15 cellular contexts compared by ENCODE assay signal in the genomic region with DNA sequence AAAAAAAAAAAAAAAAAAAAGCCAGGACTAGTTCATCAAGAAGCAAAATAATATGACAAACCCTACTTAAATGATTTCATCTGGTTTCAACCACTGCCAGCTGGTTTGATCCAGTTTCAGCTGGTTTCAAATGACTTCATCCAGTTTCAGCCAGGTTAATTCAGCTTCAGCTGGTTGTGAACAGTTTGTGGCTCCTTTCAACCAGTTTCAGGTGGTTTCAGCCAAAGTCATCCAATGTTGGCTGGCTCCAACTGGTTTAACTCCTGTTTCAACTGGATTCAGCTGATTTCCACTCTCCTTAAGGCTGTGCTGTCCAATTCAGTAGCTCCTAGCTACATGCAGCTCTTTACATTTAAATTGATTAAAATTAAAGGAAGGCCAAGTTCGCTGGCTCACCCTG. TPM values are rescaled to one million over a fixed set of nuclear protein-coding genes. Genes with fewer than 3 reads are reported as not detected.
"Had no signal": no experiment of that assay in that cellular context is flagged by ENCODE, and none has a peak within 500 bp of the region (broad histone marks: within the 10 kb centered on the region; RNA-seq: fewer than 3 reads in every experiment).

No MANE protein-coding gene starts in this region.

RNA-seq across cellular contexts. Expression of a gene that starts 32.3 kb away (rescaled TPM):
- total RNA-seq: activated B cell treated with CpG ODN at 0.5 μM for 24 hours; activated CD4-positive, alpha-beta memory T cell treated with anti-CD3 and anti-CD28 coated beads, Interleukin-2, amount 10 ng/mL, durations not matched to agents 7 days and 5 days; activated CD4-positive, alpha-beta T cell treated with anti-CD3 and anti-CD28 coated beads, Interleukin-2, amount 10 ng/mL, durations not matched to agents 7 days and 5 days; activated T-cell treated with anti-CD3 and anti-CD28 coated beads, Interleukin-2, amount 50 U/mL, for 4 hours; activated T-helper 1 cell treated with anti-CD3 and anti-CD28 coated beads, Interleukin-12 subunit alpha, Interleukin-12 subunit beta, Interleukin-2, Interleukin-4 antibody, amounts not matched to agents 30 ng/mL and 10 ng/mL and 1 ng/mL, durations not matched to agents 14 hours and 24 hours and 36 hours; adrenal gland; aorta; body of pancreas; chondrocyte; dermis blood vessel endothelial cell; esophagus muscularis mucosa; gastroesophageal sphincter; glomerular endothelial cell; heart right ventricle; T-helper 17 cell had no signal
- polyA plus RNA-seq: adrenal gland, aorta, heart right ventricle had no signal
